In the genomic region with DNA sequence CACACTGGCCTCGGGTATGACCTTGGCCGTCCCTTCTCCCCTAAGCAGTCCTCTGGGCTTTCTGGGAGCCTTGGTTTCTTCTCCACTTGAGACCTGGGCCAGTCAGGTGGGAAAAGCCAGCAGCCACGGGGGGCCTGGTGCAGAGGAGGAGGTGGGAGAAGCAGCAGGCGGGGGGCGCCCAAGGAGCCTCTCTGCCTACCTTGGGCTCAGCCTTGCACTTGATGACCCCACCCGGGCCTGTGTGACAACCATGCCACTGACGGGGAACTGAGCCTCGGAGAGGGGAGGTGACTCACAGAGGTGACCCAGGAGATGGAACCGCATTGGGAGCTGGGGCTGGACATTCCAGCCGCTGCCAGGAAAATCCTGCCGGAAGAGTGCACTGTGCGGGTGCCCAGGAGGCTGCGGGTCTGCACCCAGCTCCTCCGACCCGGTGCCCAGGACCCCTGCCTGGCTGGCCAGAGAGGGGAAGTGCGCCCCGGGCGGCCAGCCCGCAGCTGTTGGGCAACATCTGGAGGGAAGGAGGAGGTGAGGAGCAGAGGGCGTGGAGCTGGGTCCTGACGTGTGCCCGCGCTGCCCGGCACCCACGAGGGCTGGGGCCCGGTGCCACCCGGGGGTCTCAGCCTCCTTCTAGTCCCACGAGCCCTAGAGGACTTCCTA, we compare ENCODE assay signal across 11 cellular contexts. TPM values are rescaled to one million over a fixed set of nuclear protein-coding genes. Genes with fewer than 3 reads are reported as not detected.
DNase-seq lines count a peak whose midpoint lies in the region; ATAC-seq, FAIRE-seq and TF ChIP-seq lines count a peak whose summit lies in the region.
"Had no signal": no experiment of that assay in that cellular context is flagged by ENCODE, and none has a peak within 500 bp of the region (broad histone marks: within the 10 kb centered on the region; RNA-seq: fewer than 3 reads in every experiment).

No MANE protein-coding gene starts in this region.

- DNase-seq in A172 (ENCODE audit: low spot score) (peak; percentile 57), SKM-1 (lab: John Stamatoyannopoulos, UW; ENCODE audit: unreplicated experiment) (peak; percentile 71), HepG2 (ENCODE audit: low spot score) (peak; percentile 53), NCI-H1092 treated with DMSO at 0.1 percent for 48 hours (lab: John Stamatoyannopoulos, UW) (no peak), amniotic stem cell (lab: John Stamatoyannopoulos, UW) (no peak)
- DNase-seq: CD8-positive, alpha-beta T cell; KG1 had no signal

- WGBS in HepG2 (ENCODE audit: low lambda C conversion rate): 0% methylated on average over 6 of the region's 28 CpGs

- H3K27me3 ChIP-seq in HepG2 (ENCODE audit: control insufficient read depth in 1 of 2, insufficient read depth in 2 of 2, low read length in 2 of 2): peaks cover 3 to 4% of the 10 kb centered on the region in 2 experiments; a peak in 3 of 5 replicates

- in situ Hi-C loops in HepG2 (cut with HindIII; ENCODE audit: extremely low pct_ligation_motif_present, low pct_unique_long_range_greater_than_20kb): no loop called here

- H3K27ac ChIP-seq in HEK293 (ENCODE audit: extremely low read depth, low read depth, low read length) (no peak overlapping the region), HepG2 (ENCODE audit: extremely low read length, insufficient read depth, low read length) (peak overlapping the region; percentile 83)

- TF ChIP-seq CTCF in HEK293 (tag by site-specific recombination; IDR thresholded peaks at IDR 0.05) (no peak), HepG2 (CRISPR knock-in tag; IDR thresholded peaks at IDR 0.05) (peak; percentile 69)

- no peak for TF ChIP-seq POLR2A in HepG2 (IDR thresholded peaks at IDR 0.05; ENCODE audit: insufficient read depth in 1 of 2, low read depth in 2 of 2, low read length in 2 of 2)

- TSS peak; percentile 77 for BruUV-seq in HepG2 (replicated peaks; lab: Mats Ljungman, UMichigan)

- H3K36me3 ChIP-seq in HEK293 (ENCODE audit: control insufficient read depth in 2 of 2, insufficient read depth in 1 of 2, low read length in 2 of 2) (no peaks in the 10 kb centered on the region; a peak in 1 of 3 replicates), HepG2 (replicated peaks in 1 of 2; ENCODE audit: control insufficient read depth in 1 of 2, insufficient read depth in 2 of 2, low read length in 2 of 2) (no peaks in the 10 kb centered on the region)

- FAIRE-seq in HepG2 (lab: Jason Lieb, UNC): no peak

- H3K9ac ChIP-seq in HepG2 (ENCODE audit: insufficient read depth, low read depth, low read length): peak overlapping the region; percentile 41

- no peaks in the 10 kb centered on the region for H4K20me1 ChIP-seq in HepG2 (ENCODE audit: insufficient read depth, low read length)

- H2AFZ ChIP-seq in HepG2 (ENCODE audit: low read length): no peak overlapping the region

- H3K9me3 ChIP-seq in HEK293 (ENCODE audit: control insufficient read depth, insufficient read depth, low read depth, low read length) (peaks cover 6% of the 10 kb centered on the region), HepG2 (ENCODE audit: low read length) (peaks cover 7% of the 10 kb centered on the region; the same call in 1 of the 2 replicates)

- POLR2A ChIA-PET in HEK293 (lab: Yijun Ruan, JAX) (no interaction called here), HepG2 (lab: Yijun Ruan, JAX) (interaction anchor here (0.6 to 4.1 kb wide), 17 partner anchors 10 to 1110 kb away, joined by 3 to 51 read pairs (median 6); a partner anchor contains a TSS)

- H3K4me3 ChIP-seq in HEK293 (ENCODE audit: low read depth, low read length) (no peak overlapping the region), HepG2 (replicated peaks in 1 of 3; ENCODE audit: insufficient read depth in 1 of 3, low read depth in 2 of 3, low read length in 3 of 3) (peak overlapping the region; percentile 25 to 69 (median 27); a peak in 5 of 6 replicates)

- intact Hi-C loops in HepG2 (cut with micrococcal nuclease; ENCODE audit: unreplicated experiment): loop anchor here (1.0 to 2.0 kb wide), 2 partner anchors 30 to 46 kb away; no protein-coding TSS in a partner anchor

- peak; percentile 36; the same call in 1 of the 2 replicates for TF ChIP-seq RAD21 in HepG2 (CRISPR knock-in tag; IDR thresholded peaks at IDR 0.05)

- peak overlapping the region; percentile 79 for H3K4me2 ChIP-seq in HepG2 (ENCODE audit: low read depth, low read length)

- CTCF ChIA-PET in HEK293 (lab: Yijun Ruan, JAX) (interaction anchor here (0.6 to 0.7 kb wide), 4 partner anchors 14 to 167 kb away, joined by 3 to 4 read pairs (median 3); no protein-coding TSS in a partner anchor), HepG2 (lab: Yijun Ruan, JAX; ENCODE audit: low intra/inter-chr PET ratio, low total read pairs) (interaction anchor here (1.2 kb wide), 1 partner anchor 125 kb away, joined by 3 read pairs; a partner anchor contains a TSS)

- TF ChIP-seq EP300 in HepG2 (IDR thresholded peaks at IDR 0.05; ENCODE audit: low read depth in 2 of 2, low read length in 2 of 2) (no peak), HepG2 (CRISPR knock-in tag; IDR thresholded peaks at IDR 0.05; ENCODE audit: borderline replicate concordance) (no peak)

- no peaks in the 10 kb centered on the region for H3K4me1 ChIP-seq in HEK293 (ENCODE audit: control insufficient read depth, insufficient read depth, low read length)
- H3K4me1 ChIP-seq in HepG2 (ENCODE audit: insufficient read depth, low read length): peaks cover 62% of the 10 kb centered on the region

- H3K79me2 ChIP-seq in HepG2 (ENCODE audit: insufficient read depth, low read length): no peaks in the 10 kb centered on the region

- ATAC-seq in HepG2 (peak; percentile 59), HG03135 (IDR thresholded peaks at IDR 0.05; ENCODE audit: unreplicated experiment) (no peak), HG03432 (IDR thresholded peaks at IDR 0.05; ENCODE audit: unreplicated experiment) (no peak)
- ATAC-seq: CD8-positive, alpha-beta T cell had no signal

RNA-seq across cellular contexts. Expression of a gene that starts 23.4 kb away (rescaled TPM):
- total RNA-seq in A172 (2014; rRNA removed; shearing (Covaris generic)): not detected in 2 replicates
- 0.41 and 2.2 TPM in 2 replicates for total RNA-seq in HepG2 (2016; rRNA removed; fragmentation: Illumina TruSeq; extraction: Trizol)
- 2.6 and 2.7 TPM in 2 replicates for total RNA-seq in HepG2 (2016; cell fraction: cytosol; rRNA removed; fragmentation: Illumina TruSeq; extraction: Trizol; ENCODE audit: low read depth)
- total RNA-seq in HepG2 (2016; cell fraction: insoluble cytoplasmic fraction; rRNA removed; fragmentation: Illumina TruSeq; extraction: Trizol): 0.51 and 1.7 TPM in 2 replicates
- total RNA-seq in HepG2 (2016; cell fraction: membrane; rRNA removed; fragmentation: Illumina TruSeq; extraction: Trizol): 1.5 and 1.7 TPM in 2 replicates
- 1.7 and 2.4 TPM in 2 replicates for total RNA-seq in HepG2 (2016; cell fraction: nucleus; rRNA removed; fragmentation: Illumina TruSeq; extraction: Trizol)
- 1.1 TPM in 2 replicates for polyA plus RNA-seq in HepG2 (2011; rRNA removed)
- 0.85 and 1.0 TPM in 2 replicates for polyA plus RNA-seq in HepG2 (2011; cell fraction: cytosol; rRNA removed)
- 4.6 and 6.0 TPM in 2 replicates for polyA plus RNA-seq in HepG2 (2011; cell fraction: nucleus; rRNA removed)
- polyA plus RNA-seq in HepG2 (2012): 0.63 and 0.66 TPM in 2 replicates
- polyA plus RNA-seq in HepG2 (2016; cell fraction: cytosol; fragmentation: Illumina TruSeq; extraction: Trizol; ENCODE audit: low read depth): 2.1 and 2.7 TPM in 2 replicates
- 1.1 and 1.2 TPM in 2 replicates for polyA plus RNA-seq in HepG2 (2016; cell fraction: insoluble cytoplasmic fraction; fragmentation: Illumina TruSeq; extraction: Trizol; ENCODE audit: low read depth)
- polyA plus RNA-seq in HepG2 (2016; cell fraction: membrane; fragmentation: Illumina TruSeq; extraction: Trizol; ENCODE audit: low read depth): 2.4 and 2.6 TPM in 2 replicates
- polyA plus RNA-seq in HepG2 (2016; cell fraction: nucleus; fragmentation: Illumina TruSeq; extraction: Trizol; ENCODE audit: insufficient read depth, low read depth): 5.9 and 6.0 TPM in 2 replicates
- polyA minus RNA-seq in HepG2 (2011; rRNA and poly(A)+ RNA removed; ENCODE audit: low replicate concordance): 1.7 TPM in 1 of 2 replicates, not detected in the other
- polyA minus RNA-seq in HepG2 (2011; cell fraction: cytosol; rRNA and poly(A)+ RNA removed): 0.35 and 0.40 TPM in 2 replicates
- polyA minus RNA-seq in HepG2 (2011; cell fraction: nucleus; rRNA and poly(A)+ RNA removed): 0.62 and 0.64 TPM in 2 replicates
- total RNA-seq: CD8-positive, alpha-beta T cell; epithelial cell of proximal tubule had no signal

RNA-seq across cellular contexts. Expression of a gene that starts 53.2 kb away (rescaled TPM):
- 3.9 and 4.3 TPM in 2 replicates for total RNA-seq in A172 (2014; rRNA removed; shearing (Covaris generic))
- 99.9 and 103 TPM in 2 replicates for total RNA-seq in HepG2 (2016; rRNA removed; fragmentation: Illumina TruSeq; extraction: Trizol)
- 28.5 and 32.0 TPM in 2 replicates for total RNA-seq in HepG2 (2016; cell fraction: cytosol; rRNA removed; fragmentation: Illumina TruSeq; extraction: Trizol; ENCODE audit: low read depth)
- total RNA-seq in HepG2 (2016; cell fraction: insoluble cytoplasmic fraction; rRNA removed; fragmentation: Illumina TruSeq; extraction: Trizol): 99.3 and 101 TPM in 2 replicates
- 88.0 and 107 TPM in 2 replicates for total RNA-seq in HepG2 (2016; cell fraction: membrane; rRNA removed; fragmentation: Illumina TruSeq; extraction: Trizol)
- 47.4 and 51.4 TPM in 2 replicates for total RNA-seq in HepG2 (2016; cell fraction: nucleus; rRNA removed; fragmentation: Illumina TruSeq; extraction: Trizol)
- polyA plus RNA-seq in HepG2 (2011; rRNA removed): 24.8 and 35.0 TPM in 2 replicates
- 40.5 and 42.6 TPM in 2 replicates for polyA plus RNA-seq in HepG2 (2011; cell fraction: cytosol; rRNA removed)
- polyA plus RNA-seq in HepG2 (2011; cell fraction: nucleus; rRNA removed): 17.3 and 19.3 TPM in 2 replicates
- 22.3 and 27.0 TPM in 2 replicates for polyA plus RNA-seq in HepG2 (2012)
- polyA plus RNA-seq in HepG2 (2016; cell fraction: cytosol; fragmentation: Illumina TruSeq; extraction: Trizol; ENCODE audit: low read depth): 23.5 and 27.9 TPM in 2 replicates
- 121 and 123 TPM in 2 replicates for polyA plus RNA-seq in HepG2 (2016; cell fraction: insoluble cytoplasmic fraction; fragmentation: Illumina TruSeq; extraction: Trizol; ENCODE audit: low read depth)
- polyA plus RNA-seq in HepG2 (2016; cell fraction: membrane; fragmentation: Illumina TruSeq; extraction: Trizol; ENCODE audit: low read depth): 68.7 and 77.8 TPM in 2 replicates
- 76.4 and 86.3 TPM in 2 replicates for polyA plus RNA-seq in HepG2 (2016; cell fraction: nucleus; fragmentation: Illumina TruSeq; extraction: Trizol; ENCODE audit: insufficient read depth, low read depth)
- polyA minus RNA-seq in HepG2 (2011; rRNA and poly(A)+ RNA removed; ENCODE audit: low replicate concordance): 4.5 and 45.0 TPM in 2 replicates
- polyA minus RNA-seq in HepG2 (2011; cell fraction: cytosol; rRNA and poly(A)+ RNA removed): 25.4 and 32.4 TPM in 2 replicates
- polyA minus RNA-seq in HepG2 (2011; cell fraction: nucleus; rRNA and poly(A)+ RNA removed): 15.6 and 18.2 TPM in 2 replicates

RNA-seq across cellular contexts. Expression of a gene that starts 55.0 kb away (rescaled TPM):
- total RNA-seq in A172 (2014; rRNA removed; shearing (Covaris generic)): 85.2 and 86.5 TPM in 2 replicates
- total RNA-seq in HepG2 (2016; rRNA removed; fragmentation: Illumina TruSeq; extraction: Trizol): 45.1 and 51.6 TPM in 2 replicates
- total RNA-seq in HepG2 (2016; cell fraction: cytosol; rRNA removed; fragmentation: Illumina TruSeq; extraction: Trizol; ENCODE audit: low read depth): 34.5 and 35.4 TPM in 2 replicates
- 39.3 and 56.4 TPM in 2 replicates for total RNA-seq in HepG2 (2016; cell fraction: insoluble cytoplasmic fraction; rRNA removed; fragmentation: Illumina TruSeq; extraction: Trizol)
- 85.6 and 91.5 TPM in 2 replicates for total RNA-seq in HepG2 (2016; cell fraction: membrane; rRNA removed; fragmentation: Illumina TruSeq; extraction: Trizol)
- total RNA-seq in HepG2 (2016; cell fraction: nucleus; rRNA removed; fragmentation: Illumina TruSeq; extraction: Trizol): 24.3 and 30.9 TPM in 2 replicates
- polyA plus RNA-seq in HepG2 (2011; rRNA removed): 17.6 and 30.3 TPM in 2 replicates
- 9.6 and 22.4 TPM in 2 replicates for polyA plus RNA-seq in HepG2 (2011; cell fraction: cytosol; rRNA removed)
- polyA plus RNA-seq in HepG2 (2011; cell fraction: nucleus; rRNA removed): 49.0 and 59.4 TPM in 2 replicates
- 12.5 and 18.3 TPM in 2 replicates for polyA plus RNA-seq in HepG2 (2012)
- 46.7 and 50.1 TPM in 2 replicates for polyA plus RNA-seq in HepG2 (2016; cell fraction: cytosol; fragmentation: Illumina TruSeq; extraction: Trizol; ENCODE audit: low read depth)
- polyA plus RNA-seq in HepG2 (2016; cell fraction: insoluble cytoplasmic fraction; fragmentation: Illumina TruSeq; extraction: Trizol; ENCODE audit: low read depth): 41.6 and 54.2 TPM in 2 replicates
- 92.1 and 104 TPM in 2 replicates for polyA plus RNA-seq in HepG2 (2016; cell fraction: membrane; fragmentation: Illumina TruSeq; extraction: Trizol; ENCODE audit: low read depth)
- polyA plus RNA-seq in HepG2 (2016; cell fraction: nucleus; fragmentation: Illumina TruSeq; extraction: Trizol; ENCODE audit: insufficient read depth, low read depth): 70.1 and 70.6 TPM in 2 replicates
- polyA minus RNA-seq in HepG2 (2011; rRNA and poly(A)+ RNA removed; ENCODE audit: low replicate concordance): 11.9 and 50.0 TPM in 2 replicates
- polyA minus RNA-seq in HepG2 (2011; cell fraction: cytosol; rRNA and poly(A)+ RNA removed): 9.7 and 13.5 TPM in 2 replicates
- 10.3 TPM in 2 replicates for polyA minus RNA-seq in HepG2 (2011; cell fraction: nucleus; rRNA and poly(A)+ RNA removed)
- total RNA-seq: CD8-positive, alpha-beta T cell had no signal

Comparison
In these comparisons a context has a peak if more than half of its experiments do, and no peak if none do; other contexts are left out.
1. DNase-seq: peak in A172 (single experiment), SKM-1 (single experiment) and HepG2 (single experiment); none in NCI-H1092 treated with DMSO at 0.1 percent for 48 hours (single experiment) and amniotic stem cell (single experiment).